8 cellular contexts compared by ENCODE assay signal in the genomic region with DNA sequence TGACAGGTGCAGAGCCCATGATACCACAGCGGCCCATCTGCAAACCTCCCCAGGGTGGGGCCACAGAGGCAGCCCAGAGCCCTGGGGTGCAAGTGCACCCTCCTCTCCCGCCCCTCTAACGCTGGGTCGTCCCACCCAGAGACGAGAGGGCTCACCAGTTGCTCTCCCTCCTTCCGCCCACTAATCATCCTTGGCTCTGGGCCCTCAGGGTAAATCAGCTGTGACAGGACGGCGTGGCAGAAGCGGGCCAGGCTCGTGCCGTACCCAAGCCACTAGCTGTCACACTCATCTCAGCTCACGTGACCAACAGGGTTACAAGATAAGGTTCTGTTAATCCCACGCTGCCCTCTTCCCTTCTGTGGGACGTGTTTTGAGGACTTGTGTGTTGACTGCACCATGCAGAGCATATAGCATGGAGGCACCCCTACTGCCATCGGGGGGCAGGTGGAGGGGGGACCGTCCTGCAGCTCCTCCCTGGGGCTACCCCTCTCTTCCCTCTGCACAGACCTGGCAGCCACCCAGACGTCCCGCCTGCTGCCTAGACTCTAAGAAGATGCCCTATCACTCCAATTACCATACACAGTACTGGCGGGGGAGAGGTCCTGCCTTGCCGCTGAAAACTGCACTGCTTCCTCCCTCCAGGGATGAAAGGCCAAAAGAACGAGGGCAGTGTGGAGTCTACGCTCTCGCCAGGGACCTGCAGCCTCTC. TPM values are rescaled to one million over a fixed set of nuclear protein-coding genes. Genes with fewer than 3 reads are reported as not detected.
DNase-seq lines count a peak whose midpoint lies in the region; TF ChIP-seq lines count a peak whose summit lies in the region.

No MANE protein-coding gene starts in this region.

- intact Hi-C loops in activated CD4-positive, alpha-beta T cell treated with anti-CD3 and anti-CD28 coated beads, Interleukin-2, amount 10 ng/mL, durations not matched to agents 24 days and 14 days (cut with micrococcal nuclease): loop anchor here (1.0 to 10.0 kb wide), 4 partner anchors 7 to 594 kb away; partner anchors contain the start of genes PPP1R2 and RNF168
- intact Hi-C loops in stomach (cut with DNase I; ENCODE audit: low total_unique reads): loop anchor here (5.0 kb wide), 1 partner anchor 41 kb away; no protein-coding TSS in a partner anchor

- peaks cover 44% of the 10 kb centered on the region for H3K4me1 Mint-ChIP-seq in activated CD4-positive, alpha-beta T cell treated with anti-CD3 and anti-CD28 coated beads, Interleukin-2, amount 10 ng/mL, durations not matched to agents 24 days and 14 days

- DNase-seq in Daoy (ENCODE audit: low read depth): peak; percentile 70
- no peak for DNase-seq in H7
- DNase-seq in NCI-H2107 treated with DMSO at 0.1 percent for 48 hours (lab: John Stamatoyannopoulos, UW; ENCODE audit: unreplicated experiment): peak; percentile 77
- peak; percentile 86 for DNase-seq in activated CD4-positive, alpha-beta T cell treated with anti-CD3 and anti-CD28 coated beads, Interleukin-2, amount 10 ng/mL, durations not matched to agents 24 days and 14 days
- peak; percentile 57 for DNase-seq in ecto neural progenitor cell (ENCODE audit: low spot score)
- DNase-seq in stomach: peak; percentile 51
- no peak for DNase-seq in GOT3 (lab: John Stamatoyannopoulos, UW)

- H3K9me3 ChIP-seq in mucosa of rectum (ENCODE audit: control insufficient read depth in 2 of 2, low read length in 2 of 2): no peaks in the 10 kb centered on the region
- H3K9me3 ChIP-seq in stomach: no peaks in the 10 kb centered on the region

- H3K36me3 ChIP-seq in H7 (replicated peaks; ENCODE audit: control insufficient read depth, insufficient read depth, low read length) (no peaks in the 10 kb centered on the region), mucosa of rectum (ENCODE audit: control insufficient read depth in 2 of 2, insufficient read depth in 2 of 2, low read length in 2 of 2) (no peaks in the 10 kb centered on the region), stomach (no peaks in the 10 kb centered on the region)

- TF ChIP-seq POLR2A in stomach (IDR thresholded peaks at IDR 0.05): no peak

- no peaks in the 10 kb centered on the region for H3K9me3 Mint-ChIP-seq in activated CD4-positive, alpha-beta T cell treated with anti-CD3 and anti-CD28 coated beads, Interleukin-2, amount 10 ng/mL, durations not matched to agents 24 days and 14 days

- TF ChIP-seq CTCF in stomach (IDR thresholded peaks at IDR 0.05): no peak

- peak overlapping the region; percentile 44 to 61 for H3K9ac ChIP-seq in mucosa of rectum (ENCODE audit: low read depth in 1 of 2, low read length in 2 of 2)

- H3K4me3 Mint-ChIP-seq in activated CD4-positive, alpha-beta T cell treated with anti-CD3 and anti-CD28 coated beads, Interleukin-2, amount 10 ng/mL, durations not matched to agents 24 days and 14 days: peak overlapping the region; percentile 90

- H3K36me3 Mint-ChIP-seq in activated CD4-positive, alpha-beta T cell treated with anti-CD3 and anti-CD28 coated beads, Interleukin-2, amount 10 ng/mL, durations not matched to agents 24 days and 14 days (ENCODE audit: low read depth): peaks cover 18% of the 10 kb centered on the region

- peak overlapping the region; percentile 97 for H3K27ac Mint-ChIP-seq in activated CD4-positive, alpha-beta T cell treated with anti-CD3 and anti-CD28 coated beads, Interleukin-2, amount 10 ng/mL, durations not matched to agents 24 days and 14 days

- TF ChIP-seq EP300 in stomach (IDR thresholded peaks at IDR 0.05): no peak

- H3K27me3 Mint-ChIP-seq in activated CD4-positive, alpha-beta T cell treated with anti-CD3 and anti-CD28 coated beads, Interleukin-2, amount 10 ng/mL, durations not matched to agents 24 days and 14 days: no peaks in the 10 kb centered on the region

- H3K4me1 ChIP-seq in mucosa of rectum (ENCODE audit: control insufficient read depth in 2 of 2, insufficient read depth in 2 of 2, low read length in 2 of 2): peaks cover 24 to 35% of the 10 kb centered on the region in 2 donors
- peaks cover 36 to 68% (median 42%) of the 10 kb centered on the region in 4 donors for H3K4me1 ChIP-seq in stomach

- H3K27ac ChIP-seq in mucosa of rectum (ENCODE audit: low read depth in 2 of 2, low read length in 2 of 2) (peak overlapping the region; percentile 60 to 91), stomach (peak overlapping the region; percentile 25 to 85 (median 82))

- H3K4me3 ChIP-seq in H7 (ENCODE audit: insufficient read depth, low read depth, low read length) (peak overlapping the region; percentile 58), mucosa of rectum (ENCODE audit: low read length in 2 of 2) (peak overlapping the region; percentile 55 to 67), stomach (peak overlapping the region; percentile 72 to 95 (median 80))

- WGBS in stomach, 5 donors: 4 to 8% (median 5%) methylated on average over 16 to 23 of the region's 23 CpGs

- no peaks in the 10 kb centered on the region; the same call in 1 of the 2 replicates for H3K27me3 ChIP-seq in H7 (ENCODE audit: control insufficient read depth, insufficient read depth, low read length)
- H3K27me3 ChIP-seq in mucosa of rectum (ENCODE audit: control insufficient read depth in 2 of 2, insufficient read depth in 2 of 2, low read length in 2 of 2): no peaks in the 10 kb centered on the region
- H3K27me3 ChIP-seq in stomach: no peaks in the 10 kb centered on the region

RNA-seq across cellular contexts. Expression of gene TNK2, which starts 0.5 kb away (rescaled TPM):
- total RNA-seq in Daoy (2014; rRNA removed; shearing (Covaris generic)): 6.5 and 8.8 TPM in 2 replicates
- total RNA-seq in H7 (2014; rRNA removed; shearing (Covaris generic)): 30.3 and 30.5 TPM in 2 replicates
- total RNA-seq in activated CD4-positive, alpha-beta T cell treated with anti-CD3 and anti-CD28 coated beads, Interleukin-2, amount 10 ng/mL, durations not matched to agents 24 days and 14 days: 101 and 110 TPM in 2 replicates
- 100 to 1,000 TPM in 1 of 5 donors, 10 to 100 TPM in 3, 1 to 10 TPM in 1; 6.1 to 431 (median 42.6) TPM for total RNA-seq in stomach
- polyA plus RNA-seq in stomach: 10 to 100 TPM; 20.1 to 42.7 (median 34.5) TPM

Comparison
In these comparisons a context has a peak if more than half of its experiments do, and no peak if none do; other contexts are left out.
1. DNase-seq: peak in Daoy (single experiment), NCI-H2107 treated with DMSO at 0.1 percent for 48 hours (single experiment), activated CD4-positive, alpha-beta T cell treated with anti-CD3 and anti-CD28 coated beads, Interleukin-2, amount 10 ng/mL, durations not matched to agents 24 days and 14 days (single experiment), ecto neural progenitor cell (single experiment) and stomach (single experiment); none in H7 (single experiment) and GOT3 (single experiment).
2. Peak in every context shown above with its lines, with median percentiles within 50 percentile points of each other: H3K4me3 ChIP-seq.